ENCODE assay signal across 14 cellular contexts in genomic region chr14:103280278-103280917, GRCh38. TPM values are rescaled to one million over a fixed set of nuclear protein-coding genes. Genes with fewer than 3 reads are reported as not detected.
A peak's percentile ranks its signal among the peaks of the same experiment; 100 is the strongest.
DNase-seq lines count a peak whose midpoint lies in the region; ATAC-seq and TF ChIP-seq lines count a peak whose summit lies in the region.
"Had no signal": no experiment of that assay in that cellular context is flagged by ENCODE, and none has a peak within 500 bp of the region (broad histone marks: within the 10 kb centered on the region; RNA-seq: fewer than 3 reads in every experiment).

No MANE protein-coding gene starts in this region.

- no peak overlapping the region for H3K4me3 ChIP-seq in A673 (ENCODE audit: low read depth, low read length, poor library complexity, severe bottlenecking)
- no peak overlapping the region for H3K4me3 ChIP-seq in naive thymus-derived CD4-positive, alpha-beta T cell (ENCODE audit: low read length)
- H3K4me3 ChIP-seq: BLaER1, lung had no signal

- no peak overlapping the region for H3K27ac ChIP-seq in A673 (ENCODE audit: low read depth, low read length, poor library complexity, severe bottlenecking)
- H3K27ac ChIP-seq in naive thymus-derived CD4-positive, alpha-beta T cell (ENCODE audit: low read depth, low read length), result no peak overlapping the region
- H3K27ac ChIP-seq: BLaER1 had no signal

- TSS peak; percentile 24 for BruUV-seq in A673 (replicated peaks; lab: Mats Ljungman, UMichigan)

- CTCF ChIA-PET in A673 (lab: Charles Lee), result interaction anchor here (0.6 kb wide), 1 partner anchor 95 kb away, joined by 7 read pairs; no protein-coding TSS in a partner anchor
- CTCF ChIA-PET in activated B cell treated with CpG ODN at 0.5 μM for 24 hours (lab: Charles Lee), result no interaction called here
- CTCF ChIA-PET in naive thymus-derived CD4-positive, alpha-beta T cell (lab: Charles Lee), result no interaction called here

- no peaks in the 10 kb centered on the region for H3K9me3 ChIP-seq in A673 (ENCODE audit: low read depth, low read length, poor library complexity, severe bottlenecking)
- H3K9me3 ChIP-seq in naive thymus-derived CD4-positive, alpha-beta T cell (ENCODE audit: control insufficient read depth in 2 of 3, low read length in 3 of 3), result no peaks in the 10 kb centered on the region

- intact Hi-C loops in A673 (cut with micrococcal nuclease; ENCODE audit: unreplicated experiment), result no loop called here
- intact Hi-C loops in activated B cell treated with CpG ODN at 0.5 μM for 24 hours (cut with micrococcal nuclease), result no loop called here
- intact Hi-C loops in naive thymus-derived CD4-positive, alpha-beta T cell (cut with micrococcal nuclease), result no loop called here
- intact Hi-C loops in activated CD4-positive, alpha-beta T cell treated with anti-CD3 and anti-CD28 coated beads, Interleukin-2, amount 10 ng/mL, durations not matched to agents 24 days and 14 days (cut with micrococcal nuclease), result no loop called here

- no peaks in the 10 kb centered on the region for H3K27me3 ChIP-seq in A673 (replicated peaks; ENCODE audit: insufficient read depth, low read depth, low read length, poor library complexity)
- H3K27me3 ChIP-seq in naive thymus-derived CD4-positive, alpha-beta T cell (ENCODE audit: control insufficient read depth in 2 of 2, insufficient read depth in 2 of 2, low read length in 2 of 2), result peaks cover 3 to 14% of the 10 kb centered on the region in 2 donors
- H3K27me3 ChIP-seq: BLaER1 had no signal

- peak overlapping the region; percentile 65 for H3K4me3 Mint-ChIP-seq in activated B cell treated with CpG ODN at 0.5 μM for 24 hours
- H3K4me3 Mint-ChIP-seq in naive thymus-derived CD4-positive, alpha-beta T cell, result peak overlapping the region in 6 of 10 donors; percentile 36 to 77 (median 48)
- H3K4me3 Mint-ChIP-seq in effector memory CD8-positive, alpha-beta T cell, result no peak overlapping the region
- H3K4me3 Mint-ChIP-seq in activated CD4-positive, alpha-beta T cell treated with anti-CD3 and anti-CD28 coated beads, Interleukin-2, amount 10 ng/mL, durations not matched to agents 24 days and 14 days, result no peak overlapping the region
- H3K4me3 Mint-ChIP-seq: stimulated activated effector memory CD8-positive, alpha-beta T cell treated with anti-CD3 and anti-CD28 coated beads, Interleukin-12 subunit alpha, Interleukin-12 subunit beta, amount 100 ng/mL, for 72 hours had no signal

- TF ChIP-seq CTCF in A673 (conservative IDR thresholded peaks at IDR 0.05; ENCODE audit: low read depth, low read length) (no peak), activated B cell treated with CpG ODN at 0.5 μM for 24 hours (IDR thresholded peaks at IDR 0.05) (no peak)

- in situ Hi-C loops in G401 (cut with HindIII; ENCODE audit: low sequenced_read_pairs), result no loop called here

- DNase-seq in A673 (ENCODE audit: low spot score), result no peak
- peak; percentile 8 for DNase-seq in G401 (ENCODE audit: low spot score)
- DNase-seq in activated B cell treated with CpG ODN at 0.5 μM for 24 hours, result no peak
- DNase-seq in naive thymus-derived CD4-positive, alpha-beta T cell, result no peak
- DNase-seq in OCI-M1 (lab: John Stamatoyannopoulos, UW), result no peak
- DNase-seq in effector memory CD8-positive, alpha-beta T cell, result no peak
- no peak for DNase-seq in activated CD4-positive, alpha-beta T cell treated with anti-CD3 and anti-CD28 coated beads, Interleukin-2, amount 10 ng/mL, durations not matched to agents 24 days and 14 days
- DNase-seq: activated CD4-positive, alpha-beta T cell treated with anti-CD3 and anti-CD28 coated beads, Interleukin-2, amount 50 U/mL, for 48 hours; activated effector memory CD4-positive, alpha-beta T cell treated with Interleukin-2 at 50 U/mL for 16 hours; NCI-H1092 had no signal

- no peaks in the 10 kb centered on the region for H3K9me3 Mint-ChIP-seq in activated B cell treated with CpG ODN at 0.5 μM for 24 hours
- H3K9me3 Mint-ChIP-seq in naive thymus-derived CD4-positive, alpha-beta T cell, result peaks cover 0 to 4% (median 0%) of the 10 kb centered on the region in 11 donors
- no peaks in the 10 kb centered on the region for H3K9me3 Mint-ChIP-seq in effector memory CD8-positive, alpha-beta T cell
- no peaks in the 10 kb centered on the region for H3K9me3 Mint-ChIP-seq in activated CD4-positive, alpha-beta T cell treated with anti-CD3 and anti-CD28 coated beads, Interleukin-2, amount 10 ng/mL, durations not matched to agents 24 days and 14 days
- H3K9me3 Mint-ChIP-seq: stimulated activated effector memory CD8-positive, alpha-beta T cell treated with anti-CD3 and anti-CD28 coated beads, Interleukin-12 subunit alpha, Interleukin-12 subunit beta, amount 100 ng/mL, for 72 hours had no signal

- H3K27ac Mint-ChIP-seq in activated B cell treated with CpG ODN at 0.5 μM for 24 hours, result no peak overlapping the region
- no peak overlapping the region for H3K27ac Mint-ChIP-seq in naive thymus-derived CD4-positive, alpha-beta T cell
- no peak overlapping the region for H3K27ac Mint-ChIP-seq in effector memory CD8-positive, alpha-beta T cell
- no peak overlapping the region for H3K27ac Mint-ChIP-seq in activated CD4-positive, alpha-beta T cell treated with anti-CD3 and anti-CD28 coated beads, Interleukin-2, amount 10 ng/mL, durations not matched to agents 24 days and 14 days
- H3K27ac Mint-ChIP-seq: brain; stimulated activated effector memory CD8-positive, alpha-beta T cell treated with anti-CD3 and anti-CD28 coated beads, Interleukin-12 subunit alpha, Interleukin-12 subunit beta, amount 100 ng/mL, for 72 hours had no signal

- H3K27me3 Mint-ChIP-seq in activated B cell treated with CpG ODN at 0.5 μM for 24 hours, result peaks cover 65% of the 10 kb centered on the region
- peaks cover 63 to 78% (median 72%) of the 10 kb centered on the region in 5 donors for H3K27me3 Mint-ChIP-seq in naive thymus-derived CD4-positive, alpha-beta T cell
- peaks cover 58 to 79% of the 10 kb centered on the region in 2 donors for H3K27me3 Mint-ChIP-seq in effector memory CD8-positive, alpha-beta T cell
- H3K27me3 Mint-ChIP-seq in activated CD4-positive, alpha-beta T cell treated with anti-CD3 and anti-CD28 coated beads, Interleukin-2, amount 10 ng/mL, durations not matched to agents 24 days and 14 days, result peaks cover 59% of the 10 kb centered on the region

- H3K4me1 ChIP-seq in A673 (ENCODE audit: insufficient read depth, low read length, poor library complexity, severe bottlenecking), result peaks cover 4% of the 10 kb centered on the region
- no peaks in the 10 kb centered on the region for H3K4me1 ChIP-seq in naive thymus-derived CD4-positive, alpha-beta T cell (ENCODE audit: control insufficient read depth in 2 of 2, insufficient read depth in 2 of 2, low read length in 2 of 2)
- H3K4me1 ChIP-seq: BLaER1 had no signal

- peaks cover 11% of the 10 kb centered on the region for H3K4me1 Mint-ChIP-seq in activated B cell treated with CpG ODN at 0.5 μM for 24 hours
- H3K4me1 Mint-ChIP-seq in naive thymus-derived CD4-positive, alpha-beta T cell, result peaks cover 0 to 5% (median 0%) of the 10 kb centered on the region in 7 donors
- H3K4me1 Mint-ChIP-seq in effector memory CD8-positive, alpha-beta T cell (ENCODE audit: low read depth in 2 of 2), result no peaks in the 10 kb centered on the region
- H3K4me1 Mint-ChIP-seq in activated CD4-positive, alpha-beta T cell treated with anti-CD3 and anti-CD28 coated beads, Interleukin-2, amount 10 ng/mL, durations not matched to agents 24 days and 14 days, result no peaks in the 10 kb centered on the region
- H3K4me1 Mint-ChIP-seq: stimulated activated effector memory CD8-positive, alpha-beta T cell treated with anti-CD3 and anti-CD28 coated beads, Interleukin-12 subunit alpha, Interleukin-12 subunit beta, amount 100 ng/mL, for 72 hours had no signal

- no peaks in the 10 kb centered on the region for H3K36me3 ChIP-seq in A673 (ENCODE audit: insufficient read depth, low read length, poor library complexity, severe bottlenecking)
- H3K36me3 ChIP-seq in naive thymus-derived CD4-positive, alpha-beta T cell (ENCODE audit: control insufficient read depth in 2 of 3, insufficient read depth in 3 of 3, low read length in 3 of 3), result no peaks in the 10 kb centered on the region
- H3K36me3 ChIP-seq: BLaER1 had no signal

- H3K36me3 Mint-ChIP-seq in activated B cell treated with CpG ODN at 0.5 μM for 24 hours (ENCODE audit: low read depth), result no peaks in the 10 kb centered on the region
- H3K36me3 Mint-ChIP-seq in naive thymus-derived CD4-positive, alpha-beta T cell, result no peaks in the 10 kb centered on the region
- no peaks in the 10 kb centered on the region for H3K36me3 Mint-ChIP-seq in effector memory CD8-positive, alpha-beta T cell (ENCODE audit: insufficient read depth)
- no peaks in the 10 kb centered on the region for H3K36me3 Mint-ChIP-seq in activated CD4-positive, alpha-beta T cell treated with anti-CD3 and anti-CD28 coated beads, Interleukin-2, amount 10 ng/mL, durations not matched to agents 24 days and 14 days (ENCODE audit: low read depth)
- H3K36me3 Mint-ChIP-seq: stimulated activated effector memory CD8-positive, alpha-beta T cell treated with anti-CD3 and anti-CD28 coated beads, Interleukin-12 subunit alpha, Interleukin-12 subunit beta, amount 100 ng/mL, for 72 hours had no signal

- POLR2A ChIA-PET in A673 (lab: Charles Lee; ENCODE audit: low non-redundant PET) (no interaction called here), activated B cell treated with CpG ODN at 0.5 μM for 24 hours (lab: Charles Lee) (no interaction called here)
- POLR2A ChIA-PET in naive thymus-derived CD4-positive, alpha-beta T cell (lab: Charles Lee), result no interaction called here

- no peak for ATAC-seq in activated B cell treated with CpG ODN at 0.5 μM for 24 hours (ENCODE audit: low read depth)
- ATAC-seq in naive thymus-derived CD4-positive, alpha-beta T cell, result no peak
- no peak for ATAC-seq in effector memory CD8-positive, alpha-beta T cell (replicated peaks)
- ATAC-seq: stimulated activated effector memory CD8-positive, alpha-beta T cell treated with anti-CD3 and anti-CD28 coated beads, Interleukin-12 subunit alpha, Interleukin-12 subunit beta, amount 100 ng/mL, for 72 hours had no signal

RNA-seq across cellular contexts. Expression of gene EIF5, which starts 53.6 kb away (rescaled TPM):
- total RNA-seq in A673 (2021) (416 and 446 TPM in 2 replicates), activated B cell treated with CpG ODN at 0.5 μM for 24 hours (234 and 274 TPM in 2 replicates)
- total RNA-seq in G401 (2014; rRNA removed; shearing (Covaris generic)), result 265 and 299 TPM in 2 replicates
- 100 to 1,000 TPM; 182 to 716 (median 322) TPM for total RNA-seq in naive thymus-derived CD4-positive, alpha-beta T cell
- polyA plus RNA-seq in naive thymus-derived CD4-positive, alpha-beta T cell, result 100 to 1,000 TPM; 280 to 447 TPM
- 258 and 260 TPM in 2 replicates for total RNA-seq in activated CD4-positive, alpha-beta T cell treated with anti-CD3 and anti-CD28 coated beads, Interleukin-2, amount 10 ng/mL, durations not matched to agents 24 days and 14 days

Comparison
In these comparisons a context has a peak if more than half of its experiments do, and no peak if none do; other contexts are left out.
1. H3K4me3 Mint-ChIP-seq: peak in activated B cell treated with CpG ODN at 0.5 μM for 24 hours (single experiment) and naive thymus-derived CD4-positive, alpha-beta T cell (6 of 10); none in effector memory CD8-positive, alpha-beta T cell (0 of 2) and activated CD4-positive, alpha-beta T cell treated with anti-CD3 and anti-CD28 coated beads, Interleukin-2, amount 10 ng/mL, durations not matched to agents 24 days and 14 days (single experiment).